In the genomic region with DNA sequence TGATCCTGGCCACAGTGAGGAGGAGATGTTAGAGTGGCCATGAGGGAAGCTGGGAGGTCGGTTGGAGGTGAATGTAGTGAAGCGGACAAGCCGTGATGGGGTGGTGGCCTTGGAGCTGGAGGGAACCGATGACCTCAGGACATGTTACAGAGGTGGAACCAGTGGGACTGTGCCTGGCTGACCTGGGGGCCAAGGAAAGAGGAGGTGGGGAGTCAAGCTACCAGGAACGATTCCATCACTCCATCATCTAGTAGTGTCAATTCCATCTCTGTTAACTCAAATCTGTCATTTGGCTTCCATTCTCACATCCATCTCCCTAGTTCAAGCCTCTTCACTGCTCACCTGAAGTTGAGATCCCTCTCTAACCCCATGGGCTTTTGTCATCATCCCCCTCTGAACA, we compare ENCODE assay signal across 29 cellular contexts.
"Had no signal": no experiment of that assay in that cellular context is flagged by ENCODE, and none has a peak within 500 bp of the region (broad histone marks: within the 10 kb centered on the region; RNA-seq: fewer than 3 reads in every experiment).

No MANE protein-coding gene starts in this region.

- H3K4me1 ChIP-seq: adrenal gland, body of pancreas, colonic mucosa had no signal

- DNase-seq: activated CD4-positive, alpha-beta T cell treated with anti-CD3 and anti-CD28 coated beads for 36 hours; activated CD4-positive, alpha-beta T cell treated with anti-CD3 and anti-CD28 coated beads, Interleukin-2, amount 10 ng/mL, durations not matched to agents 7 days and 5 days; activated CD4-positive, alpha-beta T cell treated with anti-CD3 and anti-CD28 coated beads, Interleukin-2, amount 50 U/mL, for 4 hours; activated CD4-positive, CD25-positive, alpha-beta regulatory T cell; activated CD4-positive, CD25-positive, alpha-beta regulatory T cell treated with anti-CD3 and anti-CD28 coated beads, Interleukin-2, amount 50 U/mL, for 72 hours; activated CD8-positive, alpha-beta memory T cell treated with anti-CD3 and anti-CD28 coated beads for 24 hours; activated CD8-positive, alpha-beta T cell treated with anti-CD3 and anti-CD28 coated beads for 36 hours; activated effector memory CD4-positive, alpha-beta T cell treated with Interleukin-2 at 50 U/mL for 16 hours; activated gamma-delta T cell treated with Interleukin-2 at 50 U/mL for 16 hours; activated naive CD4-positive, alpha-beta T cell treated with anti-CD3 and anti-CD28 coated beads, Interleukin-2, amount 50 U/mL, for 16 hours; activated naive CD4-positive, alpha-beta T cell treated with Interleukin-2 at 50 U/mL for 16 hours; activated T-cell treated with anti-CD3 and anti-CD28 coated beads, Interleukin-2, amount 50 U/mL, for 4 hours; adrenal gland; amygdala; aorta; body of pancreas; central memory CD4-positive, alpha-beta T cell; cerebellar nuclear complex; colonic mucosa; effector CD8-positive, alpha-beta T cell; esophagus squamous epithelium; foreskin melanocyte; T-helper 2 cell had no signal

- H3K27ac ChIP-seq: adrenal gland, body of pancreas, cardiac muscle cell, colonic mucosa, epithelial cell of prostate, esophagus squamous epithelium, gastroesophageal sphincter had no signal

- H3K36me3 ChIP-seq: adrenal gland, cardiac muscle cell, colonic mucosa, esophagus squamous epithelium, gastroesophageal sphincter had no signal

- H3K9me3 ChIP-seq: adrenal gland, body of pancreas, colonic mucosa, esophagus squamous epithelium, gastroesophageal sphincter had no signal

- FAIRE-seq: endometrium, endothelial cell of umbilical vein had no signal

- ATAC-seq: activated CD4-positive, alpha-beta T cell treated with anti-CD3 and anti-CD28 coated beads for 36 hours; activated CD8-positive, alpha-beta T cell treated with anti-CD3 and anti-CD28 coated beads for 36 hours; activated T-cell treated with anti-CD3 and anti-CD28 coated beads, Interleukin-2, amount 50 U/mL, for 4 hours; activated T-helper 17 cell treated with anti-CD3 and anti-CD28 coated beads, Interleukin-2, amount 50 U/mL, for 72 hours; body of pancreas; gastroesophageal sphincter had no signal

- H3K4me3 ChIP-seq: adrenal gland, body of pancreas, cardiac muscle cell, colonic mucosa, esophagus squamous epithelium, gastroesophageal sphincter had no signal

- H3K27me3 ChIP-seq: adrenal gland, body of pancreas, cardiac muscle cell, colonic mucosa, esophagus squamous epithelium, gastroesophageal sphincter had no signal
